ENCODE assay signal across 17 cellular contexts in genomic region chr21:43109006-43109405, GRCh38. TPM values are rescaled to one million over a fixed set of nuclear protein-coding genes. Genes with fewer than 3 reads are reported as not detected.
"Had no signal": no experiment of that assay in that cellular context is flagged by ENCODE, and none has a peak within 500 bp of the region (broad histone marks: within the 10 kb centered on the region; RNA-seq: fewer than 3 reads in every experiment).

No MANE protein-coding gene starts in this region.

RNA-seq across cellular contexts. Expression of gene CBS, which starts 33.4 kb away (rescaled TPM):
- polyA plus RNA-seq: immature natural killer cell had no signal

RNA-seq across cellular contexts. Expression of gene CRYAA, which starts 59.8 kb away (rescaled TPM):
- total RNA-seq: bronchial epithelial cell, endodermal cell, esophagus muscularis mucosa, foreskin keratinocyte, heart left ventricle, kidney, left colon, mammary epithelial cell, mucosa of gallbladder, ovary, prostate gland, sciatic nerve, suprapubic skin, ureter had no signal
- polyA plus RNA-seq: adipose tissue, foreskin keratinocyte, heart left ventricle, immature natural killer cell, mammary epithelial cell, neural cell, ovary had no signal
